ENCODE assay signal across 23 cellular contexts in the genomic region with DNA sequence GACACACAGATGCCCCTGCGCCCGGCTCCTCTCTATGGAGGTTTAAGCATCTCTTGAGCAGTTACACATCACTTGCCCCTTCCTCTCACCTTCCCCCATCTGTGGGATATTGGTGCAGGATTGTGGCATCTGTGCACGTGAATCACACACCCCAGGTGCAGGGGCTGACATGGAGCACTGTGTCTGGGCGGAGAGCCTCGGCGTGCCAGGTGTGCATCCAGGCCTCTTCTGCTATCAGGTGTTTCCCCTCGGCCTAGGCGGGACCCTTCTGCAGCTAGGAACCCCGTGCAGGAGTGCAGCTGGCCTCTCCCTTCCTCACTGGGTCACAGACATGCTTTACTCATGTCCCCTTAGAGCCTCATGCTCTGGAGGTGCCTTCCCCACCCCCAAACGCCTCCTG. TPM values are rescaled to one million over a fixed set of nuclear protein-coding genes. Genes with fewer than 3 reads are reported as not detected.
A peak's percentile ranks its signal among the peaks of the same experiment; 100 is the strongest.
DNase-seq lines count a peak whose midpoint lies in the region; ATAC-seq and TF ChIP-seq lines count a peak whose summit lies in the region.
"Had no signal": no experiment of that assay in that cellular context is flagged by ENCODE, and none has a peak within 500 bp of the region (broad histone marks: within the 10 kb centered on the region; RNA-seq: fewer than 3 reads in every experiment).

No MANE protein-coding gene starts in this region.

- H3K27ac ChIP-seq in BLaER1 treated with 17β-estradiol and CSF1 and Interleukin-3, amounts not matched to agents 10 nM and 100 nM: peak overlapping the region in 2 of 11 experiments; percentile 45 to 71; a peak in 2 of 22 replicates
- H3K27ac ChIP-seq in lower lobe of right lung: peak overlapping the region; percentile 16
- H3K27ac ChIP-seq in stomach: peak overlapping the region in 3 of 5 donors; percentile 9 to 23 (median 9)
- H3K27ac ChIP-seq in CD8-positive, alpha-beta T cell (ENCODE audit: low read depth, low read length): no peak overlapping the region
- H3K27ac ChIP-seq: A549, GM23248, HL-60 had no signal

- H3K4me3 ChIP-seq in BLaER1 treated with 17β-estradiol and CSF1 and Interleukin-3, amounts not matched to agents 10 nM and 100 nM: no peak overlapping the region
- H3K4me3 ChIP-seq in lower lobe of right lung (no peak overlapping the region), stomach (no peak overlapping the region)
- H3K4me3 ChIP-seq in CD8-positive, alpha-beta T cell (ENCODE audit: low read depth, low read length): no peak overlapping the region
- H3K4me3 ChIP-seq: A549, GM23248, HAP-1, MG63 had no signal

- peak overlapping the region; percentile 63 to 84 (median 67) for H3K4me2 ChIP-seq in BLaER1 treated with 17β-estradiol and CSF1 and Interleukin-3, amounts not matched to agents 10 nM and 100 nM
- H3K4me2 ChIP-seq: A549, SK-N-SH had no signal

- H3K36me3 ChIP-seq in BLaER1 treated with 17β-estradiol and CSF1 and Interleukin-3, amounts not matched to agents 10 nM and 100 nM: peaks cover 6 to 20% (median 13%) of the 10 kb centered on the region in 11 experiments; a peak in 10 of 22 replicates
- peaks cover 47% of the 10 kb centered on the region for H3K36me3 ChIP-seq in lower lobe of right lung
- peaks cover 0 to 42% (median 33%) of the 10 kb centered on the region in 4 donors for H3K36me3 ChIP-seq in stomach
- H3K36me3 ChIP-seq in CD8-positive, alpha-beta T cell (ENCODE audit: insufficient read depth, low read length): peaks cover 4% of the 10 kb centered on the region
- H3K36me3 ChIP-seq: HAP-1 had no signal

- peak overlapping the region; percentile 2 for H3K27ac Mint-ChIP-seq in activated T-helper 1 cell treated with anti-CD3 and anti-CD28 coated beads, Interleukin-12 subunit alpha, Interleukin-12 subunit beta, Interleukin-2, Interleukin-4 antibody, amounts not matched to agents 30 ng/mL and 10 ng/mL and 1 ng/mL, durations not matched to agents 14 hours and 24 hours and 36 hours
- H3K27ac Mint-ChIP-seq in CD8-positive, alpha-beta T cell: no peak overlapping the region
- H3K27ac Mint-ChIP-seq: IgD-negative memory B cell had no signal

- intact Hi-C loops in activated T-helper 1 cell treated with anti-CD3 and anti-CD28 coated beads, Interleukin-12 subunit alpha, Interleukin-12 subunit beta, Interleukin-2, Interleukin-4 antibody, amounts not matched to agents 30 ng/mL and 10 ng/mL and 1 ng/mL, durations not matched to agents 14 hours and 24 hours and 36 hours (cut with micrococcal nuclease): no loop called here
- intact Hi-C loops in lower lobe of right lung (cut with DNase I) (no loop called here), stomach (cut with DNase I; ENCODE audit: low total_unique reads) (no loop called here)
- intact Hi-C loops in CD8-positive, alpha-beta T cell (cut with DNase I, micrococcal nuclease): no loop called here

- no peaks in the 10 kb centered on the region for H3K27me3 Mint-ChIP-seq in activated T-helper 1 cell treated with anti-CD3 and anti-CD28 coated beads, Interleukin-12 subunit alpha, Interleukin-12 subunit beta, Interleukin-2, Interleukin-4 antibody, amounts not matched to agents 30 ng/mL and 10 ng/mL and 1 ng/mL, durations not matched to agents 14 hours and 24 hours and 36 hours (ENCODE audit: insufficient read depth)
- no peaks in the 10 kb centered on the region for H3K27me3 Mint-ChIP-seq in CD8-positive, alpha-beta T cell (ENCODE audit: low read depth)
- H3K27me3 Mint-ChIP-seq: CD8-positive, alpha-beta memory T cell; IgD-negative memory B cell had no signal

- H3K9me3 Mint-ChIP-seq in activated T-helper 1 cell treated with anti-CD3 and anti-CD28 coated beads, Interleukin-12 subunit alpha, Interleukin-12 subunit beta, Interleukin-2, Interleukin-4 antibody, amounts not matched to agents 30 ng/mL and 10 ng/mL and 1 ng/mL, durations not matched to agents 14 hours and 24 hours and 36 hours: no peaks in the 10 kb centered on the region
- H3K9me3 Mint-ChIP-seq in CD8-positive, alpha-beta T cell: no peaks in the 10 kb centered on the region
- H3K9me3 Mint-ChIP-seq: CD8-positive, alpha-beta memory T cell; IgD-negative memory B cell had no signal

- TF ChIP-seq EP300 in stomach (IDR thresholded peaks at IDR 0.05): no peak

- no peak for DNase-seq in activated T-helper 1 cell treated with anti-CD3 and anti-CD28 coated beads, Interleukin-12 subunit alpha, Interleukin-12 subunit beta, Interleukin-2, Interleukin-4 antibody, amounts not matched to agents 30 ng/mL and 10 ng/mL and 1 ng/mL, durations not matched to agents 14 hours and 24 hours and 36 hours (ENCODE audit: low spot score)
- DNase-seq in lower lobe of right lung: no peak
- DNase-seq in stomach: no peak
- no peak for DNase-seq in HUDEP-2 (lab: John Stamatoyannopoulos, UW; ENCODE audit: unreplicated experiment in 76 of 76)
- no peak for DNase-seq in CD8-positive, alpha-beta T cell
- DNase-seq in stimulated activated CD4-positive, alpha-beta T cell treated with anti-CD3 and anti-CD28 coated beads, Interleukin-2, amount 100 ng/mL, for 24 hours: no peak
- DNase-seq: CD8-positive, alpha-beta memory T cell; DMS79; GM23248; Kasumi-1; MG63; NCI-H1048; NCI-H1436; NCI-H1930; SHP77; SK-N-SH had no signal

- H3K36me3 Mint-ChIP-seq in activated T-helper 1 cell treated with anti-CD3 and anti-CD28 coated beads, Interleukin-12 subunit alpha, Interleukin-12 subunit beta, Interleukin-2, Interleukin-4 antibody, amounts not matched to agents 30 ng/mL and 10 ng/mL and 1 ng/mL, durations not matched to agents 14 hours and 24 hours and 36 hours (ENCODE audit: low read depth): peaks cover 28% of the 10 kb centered on the region
- H3K36me3 Mint-ChIP-seq in CD8-positive, alpha-beta T cell: peaks cover 41% of the 10 kb centered on the region

- 86 to 88% (median 88%) methylated on average over 10 of the region's 10 CpGs for WGBS in stomach, 5 donors

- peaks cover 41 to 71% (median 50%) of the 10 kb centered on the region in 10 experiments for H3K4me1 ChIP-seq in BLaER1 treated with 17β-estradiol and CSF1 and Interleukin-3, amounts not matched to agents 10 nM and 100 nM
- H3K4me1 ChIP-seq in lower lobe of right lung (peaks cover 5% of the 10 kb centered on the region), stomach (peaks cover 6 to 33% (median 22%) of the 10 kb centered on the region in 4 donors)
- H3K4me1 ChIP-seq in CD8-positive, alpha-beta T cell (ENCODE audit: insufficient read depth, low read length): no peaks in the 10 kb centered on the region
- H3K4me1 ChIP-seq: HAP-1 had no signal

- no peak for TF ChIP-seq POLR2A in stomach (IDR thresholded peaks at IDR 0.05)

- peak; percentile 5 to 22 for ATAC-seq in lower lobe of right lung
- no peak for ATAC-seq in CD8-positive, alpha-beta T cell
- ATAC-seq: A549 had no signal

- no peaks in the 10 kb centered on the region for H3K9me3 ChIP-seq in BLaER1 treated with 17β-estradiol and CSF1 and Interleukin-3, amounts not matched to agents 10 nM and 100 nM (replicated peaks in 1 of 11)
- H3K9me3 ChIP-seq in lower lobe of right lung (no peaks in the 10 kb centered on the region), stomach (no peaks in the 10 kb centered on the region)
- H3K9me3 ChIP-seq in CD8-positive, alpha-beta T cell (ENCODE audit: low read length): no peaks in the 10 kb centered on the region
- H3K9me3 ChIP-seq: A549, HAP-1, MG63, SK-N-SH had no signal

- CTCF ChIA-PET in CD8-positive, alpha-beta T cell (lab: Charles Lee): no interaction called here

- H4K20me1 ChIP-seq in BLaER1 treated with 17β-estradiol and CSF1 and Interleukin-3, amounts not matched to agents 10 nM and 100 nM: no peaks in the 10 kb centered on the region

- peak overlapping the region in 1 of 11 experiments; percentile 70; a peak in 1 of 22 replicates for H3K9ac ChIP-seq in BLaER1 treated with 17β-estradiol and CSF1 and Interleukin-3, amounts not matched to agents 10 nM and 100 nM
- H3K9ac ChIP-seq: GM23248, SK-N-SH had no signal

- no peaks in the 10 kb centered on the region for H3K27me3 ChIP-seq in BLaER1 treated with 17β-estradiol and CSF1 and Interleukin-3, amounts not matched to agents 10 nM and 100 nM
- H3K27me3 ChIP-seq in lower lobe of right lung (ENCODE audit: low read depth): no peaks in the 10 kb centered on the region
- no peaks in the 10 kb centered on the region for H3K27me3 ChIP-seq in stomach
- H3K27me3 ChIP-seq in CD8-positive, alpha-beta T cell (ENCODE audit: insufficient read depth, low read length): no peaks in the 10 kb centered on the region
- H3K27me3 ChIP-seq: MG63 had no signal

- POLR2A ChIA-PET in CD8-positive, alpha-beta T cell (lab: Charles Lee): no interaction called here

- H3K4me1 Mint-ChIP-seq in activated T-helper 1 cell treated with anti-CD3 and anti-CD28 coated beads, Interleukin-12 subunit alpha, Interleukin-12 subunit beta, Interleukin-2, Interleukin-4 antibody, amounts not matched to agents 30 ng/mL and 10 ng/mL and 1 ng/mL, durations not matched to agents 14 hours and 24 hours and 36 hours (ENCODE audit: low read depth): peaks cover 8% of the 10 kb centered on the region
- H3K4me1 Mint-ChIP-seq in CD8-positive, alpha-beta T cell (ENCODE audit: low read depth): no peaks in the 10 kb centered on the region

- no peak overlapping the region for H3K4me3 Mint-ChIP-seq in activated T-helper 1 cell treated with anti-CD3 and anti-CD28 coated beads, Interleukin-12 subunit alpha, Interleukin-12 subunit beta, Interleukin-2, Interleukin-4 antibody, amounts not matched to agents 30 ng/mL and 10 ng/mL and 1 ng/mL, durations not matched to agents 14 hours and 24 hours and 36 hours
- no peak overlapping the region for H3K4me3 Mint-ChIP-seq in CD8-positive, alpha-beta T cell
- H3K4me3 Mint-ChIP-seq: CD8-positive, alpha-beta memory T cell; IgD-negative memory B cell had no signal

- TF ChIP-seq CTCF in lower lobe of right lung (IDR thresholded peaks at IDR 0.05): no peak
- TF ChIP-seq CTCF in stomach (IDR thresholded peaks at IDR 0.05): no peak
- TF ChIP-seq CTCF in CD8-positive, alpha-beta T cell (IDR thresholded peaks at IDR 0.05): no peak

RNA-seq across cellular contexts. Expression of a gene that starts 33.4 kb away (rescaled TPM):
- total RNA-seq in activated T-helper 1 cell treated with anti-CD3 and anti-CD28 coated beads, Interleukin-12 subunit alpha, Interleukin-12 subunit beta, Interleukin-2, Interleukin-4 antibody, amounts not matched to agents 30 ng/mL and 10 ng/mL and 1 ng/mL, durations not matched to agents 14 hours and 24 hours and 36 hours: not detected in 2 replicates
- total RNA-seq in lower lobe of right lung (0.18 TPM), stomach (10 to 100 TPM in 4 of 5 donors, under 1 TPM in 1; under 0.01 to 16.5 (median 15.6) TPM)
- 1 to 10 TPM; 1.6 to 3.9 (median 2.4) TPM for polyA plus RNA-seq in stomach
- under 1 TPM; 0.19 to 0.33 TPM for total RNA-seq in CD8-positive, alpha-beta T cell
- total RNA-seq: CD8-positive, alpha-beta memory T cell; OCI-LY7 had no signal
- polyA plus RNA-seq: BJ; CD8-positive, alpha-beta memory T cell; IgD-negative memory B cell; SK-N-SH had no signal
